ENCODE assay signal across 8 cellular contexts in genomic region chr1:151984313-151984956, GRCh38. TPM values are rescaled to one million over a fixed set of nuclear protein-coding genes. Genes with fewer than 3 reads are reported as not detected.
DNase-seq lines count a peak whose midpoint lies in the region; ATAC-seq and TF ChIP-seq lines count a peak whose summit lies in the region.
"Had no signal": no experiment of that assay in that cellular context is flagged by ENCODE, and none has a peak within 500 bp of the region (broad histone marks: within the 10 kb centered on the region; RNA-seq: fewer than 3 reads in every experiment).

No MANE protein-coding gene starts in this region.

- H3F3A ChIP-seq in PC-9 (ENCODE audit: insufficient read depth, low read depth): peaks cover 94% of the 10 kb centered on the region

- peaks cover 4 to 64% (median 17%) of the 10 kb centered on the region in 3 donors for H3K36me3 Mint-ChIP-seq in naive thymus-derived CD8-positive, alpha-beta T cell

- CTCF ChIA-PET in PC-9 (lab: Charles Lee) (no interaction called here), HEK293T (lab: Yijun Ruan, JAX) (no interaction called here)

- peak overlapping the region in 8 of 10 donors; percentile 4 to 79 (median 57) for H3K4me3 Mint-ChIP-seq in naive thymus-derived CD8-positive, alpha-beta T cell
- H3K4me3 Mint-ChIP-seq: WTC11 had no signal

- H3K79me2 ChIP-seq in PC-9 (ENCODE audit: low read depth): peaks cover 70% of the 10 kb centered on the region

- H3K36me3 ChIP-seq in PC-9 (ENCODE audit: low read depth) (peaks cover 70% of the 10 kb centered on the region), WERI-Rb-1 (no peaks in the 10 kb centered on the region)

- peaks cover 93% of the 10 kb centered on the region for H3K4me1 ChIP-seq in PC-9 (replicated peaks; ENCODE audit: insufficient read depth)

- H3K9me3 Mint-ChIP-seq in naive thymus-derived CD8-positive, alpha-beta T cell: no peaks in the 10 kb centered on the region
- H3K9me3 Mint-ChIP-seq: WTC11 had no signal

- H3K27ac Mint-ChIP-seq in naive thymus-derived CD8-positive, alpha-beta T cell: peak overlapping the region in 9 of 10 donors; percentile 52 to 83 (median 65)
- H3K27ac Mint-ChIP-seq: WTC11 had no signal

- peak; percentile 82 for ATAC-seq in GM19023 (IDR thresholded peaks at IDR 0.05; ENCODE audit: unreplicated experiment)
- peak; percentile 84 for ATAC-seq in HG02759 (IDR thresholded peaks at IDR 0.05; ENCODE audit: unreplicated experiment)
- ATAC-seq in naive thymus-derived CD8-positive, alpha-beta T cell: peak; percentile 92 to 96
- ATAC-seq: WTC11 had no signal

- H3K4me3 ChIP-seq in PC-9 (no peak overlapping the region), WERI-Rb-1 (ENCODE audit: low read depth, low read length) (no peak overlapping the region)

- no peak overlapping the region for H3K4me2 ChIP-seq in PC-9

- intact Hi-C loops in PC-9 (cut with micrococcal nuclease; ENCODE audit: unreplicated experiment): loop anchor here (10.0 kb wide), 1 partner anchor 920 kb away; the partner anchor contains the start of gene IVL

- H3K27ac ChIP-seq in PC-9 (peak overlapping the region; percentile 9; the same call in 1 of the 2 replicates), WERI-Rb-1 (no peak overlapping the region)

- no peaks in the 10 kb centered on the region for H3K9me2 ChIP-seq in PC-9 (ENCODE audit: insufficient read depth)

- POLR2A ChIA-PET in PC-9 (lab: Charles Lee; ENCODE audit: unreplicated experiment) (interaction anchor here (0.6 to 0.7 kb wide), 2 partner anchors 14 to 22 kb away, joined by 3 to 11 read pairs; no protein-coding TSS in a partner anchor), HEK293T (lab: Yijun Ruan, JAX) (no interaction called here)
- POLR2A ChIA-PET in naive thymus-derived CD8-positive, alpha-beta T cell (lab: Charles Lee): interaction anchor here (0.6 kb wide), 1 partner anchor 8 kb away, joined by 3 read pairs; no protein-coding TSS in a partner anchor

- H3K27me3 ChIP-seq in PC-9 (ENCODE audit: insufficient read depth, low read depth): no peaks in the 10 kb centered on the region
- H3K27me3 ChIP-seq in WERI-Rb-1 (ENCODE audit: insufficient read depth, low read depth, severe bottlenecking): peaks cover 100% of the 10 kb centered on the region

- DNase-seq in PC-9 (no peak), hippocampal formation (lab: John Stamatoyannopoulos, UW) (no peak), WERI-Rb-1 (no peak), HEK293T (ENCODE audit: extremely low spot score) (no peak)
- peak in 3 of 10 donors; percentile 40 to 52 (median 47) for DNase-seq in naive thymus-derived CD8-positive, alpha-beta T cell

- no peak overlapping the region for H2AFZ ChIP-seq in PC-9

- peaks cover 30 to 59% (median 55%) of the 10 kb centered on the region in 4 donors for H3K4me1 Mint-ChIP-seq in naive thymus-derived CD8-positive, alpha-beta T cell

- H4K20me1 ChIP-seq in PC-9 (ENCODE audit: insufficient read depth): 0 out of 2 replicates have a peak, but pooled peaks cover 3% of the 10 kb centered on the region

- no TSS peak for BruUV-seq in PC-9 (replicated peaks; lab: Mats Ljungman, UMichigan)

- TF ChIP-seq CTCF in PC-9 (conservative IDR thresholded peaks at IDR 0.05) (no peak), WERI-Rb-1 (IDR thresholded peaks at IDR 0.05; ENCODE audit: low read depth, low read length) (no peak)

- no peaks in the 10 kb centered on the region for H3K9me3 ChIP-seq in PC-9 (ENCODE audit: insufficient read depth, low read depth)
- peaks cover 8% of the 10 kb centered on the region for H3K9me3 ChIP-seq in WERI-Rb-1 (ENCODE audit: severe bottlenecking)

- no peaks in the 10 kb centered on the region for H3K27me3 Mint-ChIP-seq in naive thymus-derived CD8-positive, alpha-beta T cell

TF ChIP-seq in HEK293T, 16 proteins besides CTCF, POLR2A, EP300 and RAD21:
- TF ChIP-seq PKNOX1 (IDR thresholded peaks at IDR 0.05): no peak
- TF ChIP-seq ARNT (IDR thresholded peaks at IDR 0.05): no peak
- TF ChIP-seq BHLHE40 (IDR thresholded peaks at IDR 0.05; ENCODE audit: borderline replicate concordance): no peak
- no peak for TF ChIP-seq ZNF384 (IDR thresholded peaks at IDR 0.05)
- no peak for TF ChIP-seq CTBP1 (IDR thresholded peaks at IDR 0.05; ENCODE audit: borderline replicate concordance)
- TF ChIP-seq FOXA1 (IDR thresholded peaks at IDR 0.05): no peak
- TF ChIP-seq SUZ12 (IDR thresholded peaks at IDR 0.05): no peak
- no peak for TF ChIP-seq L3MBTL2 (conservative IDR thresholded peaks at IDR 0.05)
- TF ChIP-seq TARDBP (IDR thresholded peaks at IDR 0.05): no peak
- TF ChIP-seq FOXK2 (IDR thresholded peaks at IDR 0.05): no peak

RNA-seq across cellular contexts. Expression of gene S100A10, which starts 9.2 kb away (rescaled TPM):
- 966 and 1,436 TPM in 2 replicates for total RNA-seq in PC-9 (2021)
- 100 to 1,000 TPM; 198 to 212 TPM for total RNA-seq in naive thymus-derived CD8-positive, alpha-beta T cell
- polyA plus RNA-seq in naive thymus-derived CD8-positive, alpha-beta T cell: 100 to 1,000 TPM; 629 to 783 (median 630) TPM

RNA-seq across cellular contexts. Expression of gene S100A11, which starts 52.4 kb away (rescaled TPM):
- 578 and 868 TPM in 2 replicates for total RNA-seq in PC-9 (2021)
- total RNA-seq in naive thymus-derived CD8-positive, alpha-beta T cell: 10 to 100 TPM; 88.6 to 95.4 TPM
- 100 to 1,000 TPM in 1 of 3 donors, 10 to 100 TPM in 2; 62.0 to 124 (median 74.6) TPM for polyA plus RNA-seq in naive thymus-derived CD8-positive, alpha-beta T cell
